ENCODE assay signal across 22 cellular contexts in the genomic region with DNA sequence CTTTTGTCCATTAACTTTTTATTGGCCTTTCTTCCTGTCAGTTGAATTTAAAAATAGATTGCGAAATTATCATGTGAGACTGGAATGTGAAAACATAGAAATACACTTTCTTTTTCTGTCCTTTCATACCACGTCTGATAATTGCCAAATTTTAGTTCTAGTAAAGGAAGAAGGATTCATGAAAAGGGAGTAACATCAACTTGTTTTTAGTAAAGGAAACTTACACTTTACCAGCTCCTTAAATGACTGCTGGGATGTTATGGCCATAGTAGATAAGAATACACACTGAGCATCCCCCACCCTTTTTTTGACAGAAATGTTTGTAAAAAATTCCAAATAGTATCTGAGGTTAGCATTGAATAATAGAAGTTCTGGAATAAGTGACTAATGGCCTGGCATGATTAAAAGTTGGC.
A peak's percentile ranks its signal among the peaks of the same experiment; 100 is the strongest.
DNase-seq lines count a peak whose midpoint lies in the region; ATAC-seq and TF ChIP-seq lines count a peak whose summit lies in the region.
"Had no signal": no experiment of that assay in that cellular context is flagged by ENCODE, and none has a peak within 500 bp of the region (broad histone marks: within the 10 kb centered on the region; RNA-seq: fewer than 3 reads in every experiment).

No MANE protein-coding gene starts in this region.

- H3K36me3 Mint-ChIP-seq in activated naive CD8-positive, alpha-beta T cell treated with anti-CD3 and anti-CD28 coated beads, Interleukin-2, amount 50 U/mL, for 24 hours (ENCODE audit: low read depth): no peaks in the 10 kb centered on the region
- H3K36me3 Mint-ChIP-seq: activated naive CD8-positive, alpha-beta T cell had no signal

- H3K9ac ChIP-seq in fibroblast of lung (ENCODE audit: insufficient read depth, low read length): no peak overlapping the region
- no peak overlapping the region for H3K9ac ChIP-seq in skeletal muscle satellite cell (ENCODE audit: low read depth, low read length)

- H3K9me3 ChIP-seq in adrenal gland (replicated peaks in 1 of 3) (no peaks in the 10 kb centered on the region), fibroblast of lung (ENCODE audit: control insufficient read depth, insufficient read depth, low read depth, low read length) (no peaks in the 10 kb centered on the region), skeletal muscle satellite cell (replicated peaks; ENCODE audit: low read length) (no peaks in the 10 kb centered on the region)
- H3K9me3 ChIP-seq: neutrophil had no signal

- TF ChIP-seq CTCF in adrenal gland (IDR thresholded peaks at IDR 0.05): no peak
- TF ChIP-seq CTCF in fibroblast of lung (conservative IDR thresholded peaks at IDR 0.05 in 1 of 2, IDR thresholded peaks at IDR 0.05 in 1 of 2; ENCODE audit: low read depth in 1 of 2, low read length in 2 of 2): no peak

- H4K20me1 ChIP-seq in fibroblast of lung (ENCODE audit: control insufficient read depth, extremely low read depth, insufficient read depth, low read length): no peaks in the 10 kb centered on the region

- peaks cover 5% of the 10 kb centered on the region for H3K9me3 Mint-ChIP-seq in activated naive CD8-positive, alpha-beta T cell treated with anti-CD3 and anti-CD28 coated beads, Interleukin-2, amount 50 U/mL, for 24 hours

- H3K79me2 ChIP-seq in fibroblast of lung (ENCODE audit: control insufficient read depth, insufficient read depth, low read length): no peaks in the 10 kb centered on the region

- H3K27ac ChIP-seq in adrenal gland (peak overlapping the region; percentile 28 to 79 (median 46)), fibroblast of lung (ENCODE audit: insufficient read depth, low read length) (no peak overlapping the region)
- H3K27ac ChIP-seq: C4-2B, neutrophil had no signal

- POLR2A ChIA-PET in HEK293T (lab: Yijun Ruan, JAX): no interaction called here

- intact Hi-C loops in adrenal gland (cut with DNase I): no loop called here

- H3K4me1 Mint-ChIP-seq in activated naive CD8-positive, alpha-beta T cell treated with anti-CD3 and anti-CD28 coated beads, Interleukin-2, amount 50 U/mL, for 24 hours: peaks cover 5% of the 10 kb centered on the region
- H3K4me1 Mint-ChIP-seq: endodermal cell had no signal

- CTCF ChIA-PET in HEK293T (lab: Yijun Ruan, JAX): no interaction called here

- WGBS in adrenal gland, 4 donors: 29 to 41% (median 33%) methylated on average over 2 of the region's 2 CpGs

- TF ChIP-seq POLR2A in adrenal gland (IDR thresholded peaks at IDR 0.05): no peak

- H3K4me2 ChIP-seq in fibroblast of lung (ENCODE audit: extremely low read depth, insufficient read depth, low read length) (peak overlapping the region; percentile 40), skeletal muscle satellite cell (ENCODE audit: low read length) (peak overlapping the region; percentile 52)

- no peaks in the 10 kb centered on the region for H3K27me3 Mint-ChIP-seq in activated naive CD8-positive, alpha-beta T cell treated with anti-CD3 and anti-CD28 coated beads, Interleukin-2, amount 50 U/mL, for 24 hours
- H3K27me3 Mint-ChIP-seq: activated naive CD8-positive, alpha-beta T cell had no signal

- no peak for ATAC-seq in HG03460 (IDR thresholded peaks at IDR 0.05; ENCODE audit: unreplicated experiment)
- ATAC-seq in GM21360 (IDR thresholded peaks at IDR 0.05; ENCODE audit: unreplicated experiment): no peak
- ATAC-seq in activated naive CD8-positive, alpha-beta T cell treated with anti-CD3 and anti-CD28 coated beads, Interleukin-2, amount 50 U/mL, for 24 hours: no peak
- ATAC-seq: PC-3, right cardiac atrium had no signal

- H3K36me3 ChIP-seq in adrenal gland (replicated peaks in 1 of 2) (no peaks in the 10 kb centered on the region), fibroblast of lung (ENCODE audit: control insufficient read depth, insufficient read depth, low read length) (no peaks in the 10 kb centered on the region), skeletal muscle satellite cell (ENCODE audit: insufficient read depth, low read length) (no peaks in the 10 kb centered on the region)
- H3K36me3 ChIP-seq: neutrophil had no signal

- DNase-seq in HEK293T (ENCODE audit: extremely low spot score) (no peak), adrenal gland (no peak), fibroblast of lung (ENCODE audit: low read depth in 2 of 2) (peak; percentile 48 to 61), HK-2 (ENCODE audit: unreplicated experiment) (no peak)
- DNase-seq in activated naive CD8-positive, alpha-beta T cell treated with anti-CD3 and anti-CD28 coated beads, Interleukin-2, amount 50 U/mL, for 24 hours: no peak
- DNase-seq: activated CD4-positive, alpha-beta T cell treated with anti-CD3 and anti-CD28 coated beads for 4 hours; DMS153; endodermal cell; head of caudate nucleus; kidney; NCI-H2081 treated with DMSO at 0.1 percent for 48 hours; NCI-H526; PC-3; right cardiac atrium; stimulated activated CD4-positive, alpha-beta T cell treated with anti-CD3 and anti-CD28 coated beads, Interleukin-1b, Interleukin-23, amount 100 ng/mL, for 48 hours; T1000 had no signal

- no peak overlapping the region for H3K27ac Mint-ChIP-seq in activated naive CD8-positive, alpha-beta T cell treated with anti-CD3 and anti-CD28 coated beads, Interleukin-2, amount 50 U/mL, for 24 hours
- H3K27ac Mint-ChIP-seq: activated naive CD8-positive, alpha-beta T cell; endodermal cell had no signal

- no peak overlapping the region for H3K4me3 Mint-ChIP-seq in activated naive CD8-positive, alpha-beta T cell treated with anti-CD3 and anti-CD28 coated beads, Interleukin-2, amount 50 U/mL, for 24 hours
- H3K4me3 Mint-ChIP-seq: activated naive CD8-positive, alpha-beta T cell; endodermal cell had no signal

- H3K4me1 ChIP-seq in adrenal gland (replicated peaks in 1 of 2) (peaks cover 0 to 13% of the 10 kb centered on the region in 2 donors), fibroblast of lung (ENCODE audit: control insufficient read depth, extremely low read depth, insufficient read depth, low read length) (no peaks in the 10 kb centered on the region), skeletal muscle satellite cell (ENCODE audit: control insufficient read depth, insufficient read depth, low read length) (peaks cover 3% of the 10 kb centered on the region)

- H3K4me3 ChIP-seq in adrenal gland (peak overlapping the region in 1 of 4 donors; percentile 21), fibroblast of lung (replicated peaks in 1 of 4; ENCODE audit: control extremely low read depth in 1 of 4, insufficient read depth in 1 of 4, low read depth in 3 of 4, low read length in 4 of 4) (no peak overlapping the region), skeletal muscle satellite cell (ENCODE audit: low read length) (no peak overlapping the region)

- H3K27me3 ChIP-seq in adrenal gland (no peaks in the 10 kb centered on the region), fibroblast of lung (ENCODE audit: control insufficient read depth, insufficient read depth, low read length) (no peaks in the 10 kb centered on the region), skeletal muscle satellite cell (ENCODE audit: control insufficient read depth, insufficient read depth, low read length) (no peaks in the 10 kb centered on the region)

- H2AFZ ChIP-seq in fibroblast of lung (ENCODE audit: low read length): peak overlapping the region; percentile 19

TF ChIP-seq in HEK293T, 16 proteins besides CTCF, POLR2A, EP300 and RAD21:
- no peak for TF ChIP-seq FOXA1 (IDR thresholded peaks at IDR 0.05)
- 0 out of 2 replicates have a peak, but pooled peaks have one; percentile 22 for TF ChIP-seq PKNOX1 (IDR thresholded peaks at IDR 0.05)
- TF ChIP-seq CTBP1 (IDR thresholded peaks at IDR 0.05; ENCODE audit: borderline replicate concordance): no peak
- no peak for TF ChIP-seq TARDBP (IDR thresholded peaks at IDR 0.05)
- TF ChIP-seq ZNF384 (IDR thresholded peaks at IDR 0.05): no peak
- no peak for TF ChIP-seq BHLHE40 (IDR thresholded peaks at IDR 0.05; ENCODE audit: borderline replicate concordance)
- TF ChIP-seq FOXK2 (IDR thresholded peaks at IDR 0.05): no peak
TF ChIP-seq in HEK293T: peak in this region for 1.

Comparison
In these comparisons a context has a peak if more than half of its experiments do, and no peak if none do; other contexts are left out.
1. DNase-seq: peak in fibroblast of lung (2 of 2); none in HEK293T (single experiment), adrenal gland (0 of 7), activated naive CD8-positive, alpha-beta T cell treated with anti-CD3 and anti-CD28 coated beads, Interleukin-2, amount 50 U/mL, for 24 hours (single experiment) and HK-2 (single experiment).